20 cellular contexts compared by ENCODE assay signal in genomic region chr2:126774290-126774689, GRCh38.
"Had no signal": no experiment of that assay in that cellular context is flagged by ENCODE, and none has a peak within 500 bp of the region (broad histone marks: within the 10 kb centered on the region; RNA-seq: fewer than 3 reads in every experiment).

No MANE protein-coding gene starts in this region.

- H3K27ac Mint-ChIP-seq: nephron had no signal

- H3K27me3 ChIP-seq: esophagus muscularis mucosa, gastrocnemius medialis, sigmoid colon, upper lobe of left lung had no signal

- H3K9me3 Mint-ChIP-seq: nephron had no signal

- FAIRE-seq: endometrium, islet of Langerhans had no signal

- H3K36me3 Mint-ChIP-seq: naive B cell had no signal

- H3K4me3 ChIP-seq: esophagus muscularis mucosa, gastrocnemius medialis, heart right ventricle, sigmoid colon, skin epidermis, suprapubic skin, tibial artery, upper lobe of left lung had no signal

- DNase-seq: effector memory CD4-positive, alpha-beta T cell; gastrocnemius medialis; heart right ventricle; hypothalamus; kidney glomerular epithelial cell; mesendoderm; naive B cell; sigmoid colon; stimulated activated CD4-positive, alpha-beta T cell treated with anti-CD3 and anti-CD28 coated beads, Interleukin-12 subunit alpha, Interleukin-12 subunit beta, amount 100 ng/mL, for 4 hours; stimulated activated CD4-positive, alpha-beta T cell treated with anti-CD3 and anti-CD28 coated beads, Interleukin-2, amount 100 ng/mL, for 48 hours; stimulated activated naive CD8-positive, alpha-beta T cell treated with anti-CD3 and anti-CD28 coated beads, Interleukin-15, Interleukin-2, amounts not matched to agents 100 U/mL and 50 U/mL, for 24 hours; upper lobe of left lung had no signal

- H3K9me3 ChIP-seq: esophagus muscularis mucosa, gastrocnemius medialis, heart right ventricle, sigmoid colon, suprapubic skin, tibial artery, upper lobe of left lung had no signal

- ATAC-seq: gastrocnemius medialis; heart right ventricle; stimulated activated naive CD8-positive, alpha-beta T cell treated with anti-CD3 and anti-CD28 coated beads, Interleukin-15, Interleukin-2, amounts not matched to agents 100 U/mL and 50 U/mL, for 24 hours had no signal

- H3K27ac ChIP-seq: epithelial cell of prostate, esophagus muscularis mucosa, gastrocnemius medialis, heart right ventricle, sigmoid colon, skin epidermis, suprapubic skin, tibial artery, upper lobe of left lung had no signal

- H3K36me3 ChIP-seq: esophagus muscularis mucosa, gastrocnemius medialis, heart right ventricle, sigmoid colon, suprapubic skin, tibial artery, upper lobe of left lung had no signal
